Comparison of ENCODE assay signal across 1 cellular context in genomic region chr15:57306944-57307411, GRCh38.
TF ChIP-seq lines count a peak whose summit lies in the region.

No MANE protein-coding gene starts in this region.

TF ChIP-seq in GM12878, 131 proteins besides CTCF, POLR2A, EP300 and RAD21 (continued from another document):
- TF ChIP-seq KDM1A (IDR thresholded peaks at IDR 0.05; ENCODE audit: borderline replicate concordance) (no peak), FOS (IDR thresholded peaks at IDR 0.05; ENCODE audit: borderline replicate concordance, extremely low read depth, insufficient read length) (no peak), SREBF2 (IDR thresholded peaks at IDR 0.05; ENCODE audit: low read length) (no peak), RB1 (IDR thresholded peaks at IDR 0.05; ENCODE audit: borderline replicate concordance) (no peak), ETV6 (conservative IDR thresholded peaks at IDR 0.05 in 1 of 2, IDR thresholded peaks at IDR 0.05 in 1 of 2; ENCODE audit: borderline replicate concordance in 1 of 2, low read depth in 1 of 2) (no peak), CHD1 (IDR thresholded peaks at IDR 0.05; ENCODE audit: low read depth, low read length) (no peak), ZBTB33 (IDR thresholded peaks at IDR 0.05) (no peak)
TF ChIP-seq in GM12878: peak in this region for 0.
